Comparison of ENCODE assay signal across 35 cellular contexts in the genomic region with DNA sequence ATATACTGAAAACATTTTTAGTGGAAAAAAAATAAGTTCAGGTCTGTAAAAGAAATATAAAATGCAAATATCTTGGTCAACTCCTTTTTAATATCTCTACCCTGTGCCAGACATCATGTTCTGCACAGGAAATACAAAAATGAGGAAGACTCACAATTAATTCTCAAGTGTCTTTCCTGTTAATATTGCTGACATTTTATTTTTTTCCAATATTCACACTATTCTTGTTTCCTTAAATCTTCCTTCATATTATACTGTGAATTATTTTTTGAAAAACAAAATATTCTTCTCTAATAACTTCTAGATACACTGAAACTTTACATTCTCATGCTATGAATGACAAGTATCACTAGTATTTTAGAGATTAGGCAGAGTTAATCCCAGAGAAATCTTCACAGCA.
"Had no signal": no experiment of that assay in that cellular context is flagged by ENCODE, and none has a peak within 500 bp of the region (broad histone marks: within the 10 kb centered on the region; RNA-seq: fewer than 3 reads in every experiment).

No MANE protein-coding gene starts in this region.

- H3K36me3 ChIP-seq: MG63 had no signal

- H3K27me3 ChIP-seq: MG63 had no signal

- H3K9ac ChIP-seq: KMS-11 had no signal

- H3K4me2 ChIP-seq: KMS-11 had no signal

- H3K27ac ChIP-seq: KMS-11 had no signal

- H3K4me3 ChIP-seq: MG63 had no signal

- H3K9me3 ChIP-seq: MG63 had no signal

- DNase-seq: Karpas-422, Kasumi-1, MG63, MM.1S, MV-4-11, NCI-H1048, NCI-H1092, NCI-H1092 treated with DMSO at 0.1 percent for 48 hours, NCI-H1105, NCI-H1105 treated with DMSO at 0.1 percent for 48 hours, NCI-H1417, NCI-H1417 treated with DMSO at 0.1 percent for 48 hours, NCI-H1436, NCI-H1436 treated with DMSO at 0.1 percent for 48 hours, NCI-H146, NCI-H1694, NCI-H1694 treated with DMSO at 0.1 percent for 48 hours, NCI-H187, NCI-H187 treated with DMSO at 0.1 percent for 48 hours, NCI-H1930, NCI-H2029, NCI-H2029 treated with DMSO at 0.1 percent for 48 hours, NCI-H2081, NCI-H2081 treated with DMSO at 0.1 percent for 48 hours, NCI-H2107, NCI-H2171, NCI-H2171 treated with DMSO at 0.1 percent for 48 hours, NCI-H2227 treated with DMSO at 0.1 percent for 48 hours, NCI-H226, NCI-H345, NCI-H446, NCI-H446 treated with DMSO at 0.1 percent for 48 hours, NCI-H510A, NCI-H510A treated with DMSO at 0.1 percent for 48 hours had no signal
